ENCODE assay signal across 12 cellular contexts in genomic region chr22:27252282-27253049, GRCh38.
DNase-seq lines count a peak whose midpoint lies in the region; ATAC-seq and TF ChIP-seq lines count a peak whose summit lies in the region.
"Had no signal": no experiment of that assay in that cellular context is flagged by ENCODE, and none has a peak within 500 bp of the region (broad histone marks: within the 10 kb centered on the region; RNA-seq: fewer than 3 reads in every experiment).

No MANE protein-coding gene starts in this region.

- H3K4me1 ChIP-seq in BLaER1 treated with 17β-estradiol and CSF1 and Interleukin-3, amounts not matched to agents 10 nM and 100 nM, result peaks cover 4 to 25% (median 12%) of the 10 kb centered on the region in 10 experiments

- no peak overlapping the region for H3K9ac ChIP-seq in BLaER1 treated with 17β-estradiol and CSF1 and Interleukin-3, amounts not matched to agents 10 nM and 100 nM

- H3K27me3 ChIP-seq in BLaER1 treated with 17β-estradiol and CSF1 and Interleukin-3, amounts not matched to agents 10 nM and 100 nM, result no peaks in the 10 kb centered on the region

- no peak overlapping the region for H3K4me3 ChIP-seq in BLaER1 treated with 17β-estradiol and CSF1 and Interleukin-3, amounts not matched to agents 10 nM and 100 nM
- H3K4me3 ChIP-seq: SK-N-MC had no signal

- ATAC-seq in HG02973 (IDR thresholded peaks at IDR 0.05; ENCODE audit: unreplicated experiment), result no peak
- ATAC-seq: activated CD8-positive, alpha-beta memory T cell treated with anti-CD3 and anti-CD28 coated beads, Interleukin-2, amount 10 ng/mL, durations not matched to agents 7 days and 5 days had no signal

- CTCF ChIA-PET in HEK293T (lab: Yijun Ruan, JAX), result no interaction called here

- H3K9me3 ChIP-seq in BLaER1 treated with 17β-estradiol and CSF1 and Interleukin-3, amounts not matched to agents 10 nM and 100 nM (replicated peaks in 1 of 11), result peaks cover 24 to 47% (median 32%) of the 10 kb centered on the region in 11 experiments

- peak overlapping the region in 1 of 11 experiments; percentile 24; a peak in 1 of 22 replicates for H3K27ac ChIP-seq in BLaER1 treated with 17β-estradiol and CSF1 and Interleukin-3, amounts not matched to agents 10 nM and 100 nM
- H3K27ac ChIP-seq: SK-N-MC had no signal

- peak overlapping the region in 6 of 11 experiments; percentile 15 to 61 (median 54); a peak in 11 of 22 replicates for H3K4me2 ChIP-seq in BLaER1 treated with 17β-estradiol and CSF1 and Interleukin-3, amounts not matched to agents 10 nM and 100 nM

- no peaks in the 10 kb centered on the region for H4K20me1 ChIP-seq in BLaER1 treated with 17β-estradiol and CSF1 and Interleukin-3, amounts not matched to agents 10 nM and 100 nM

- DNase-seq in LHCN-M2 (ENCODE audit: low read depth), result peak; percentile 79
- peak; percentile 8 for DNase-seq in dermis blood vessel endothelial cell
- DNase-seq in non-pigmented ciliary epithelial cell (ENCODE audit: low read depth), result peak; percentile 79
- no peak for DNase-seq in activated gamma-delta T cell treated with Interleukin-2 at 50 U/mL for 16 hours
- no peak for DNase-seq in G401 (ENCODE audit: low spot score)
- DNase-seq in HEK293T (ENCODE audit: extremely low spot score), result no peak
- DNase-seq: activated CD8-positive, alpha-beta memory T cell treated with anti-CD3 and anti-CD28 coated beads, Interleukin-2, amount 10 ng/mL, durations not matched to agents 7 days and 5 days; NCI-H1436 treated with DMSO at 0.1 percent for 48 hours; stimulated activated naive CD4-positive, alpha-beta T cell treated with Interleukin-2 at 50 U/mL for 16 hours had no signal

- H3K36me3 ChIP-seq in BLaER1 treated with 17β-estradiol and CSF1 and Interleukin-3, amounts not matched to agents 10 nM and 100 nM, result peaks cover 0 to 4% (median 0%) of the 10 kb centered on the region in 11 experiments; a peak in 1 of 22 replicates

- POLR2A ChIA-PET in HEK293T (lab: Yijun Ruan, JAX), result no interaction called here

- in situ Hi-C loops in G401 (cut with HindIII; ENCODE audit: low sequenced_read_pairs), result no loop called here

TF ChIP-seq in HEK293T, 16 proteins besides CTCF, POLR2A, EP300 and RAD21:
- TF ChIP-seq TARDBP (IDR thresholded peaks at IDR 0.05), result no peak
- no peak for TF ChIP-seq ZNF384 (IDR thresholded peaks at IDR 0.05)

Comparison
In these comparisons a context has a peak if more than half of its experiments do, and no peak if none do; other contexts are left out.
1. DNase-seq: peak in LHCN-M2 (single experiment), dermis blood vessel endothelial cell (single experiment) and non-pigmented ciliary epithelial cell (single experiment); none in activated gamma-delta T cell treated with Interleukin-2 at 50 U/mL for 16 hours (single experiment), G401 (single experiment) and HEK293T (single experiment).